Comparison of ENCODE assay signal across 1 cellular context in the genomic region with DNA sequence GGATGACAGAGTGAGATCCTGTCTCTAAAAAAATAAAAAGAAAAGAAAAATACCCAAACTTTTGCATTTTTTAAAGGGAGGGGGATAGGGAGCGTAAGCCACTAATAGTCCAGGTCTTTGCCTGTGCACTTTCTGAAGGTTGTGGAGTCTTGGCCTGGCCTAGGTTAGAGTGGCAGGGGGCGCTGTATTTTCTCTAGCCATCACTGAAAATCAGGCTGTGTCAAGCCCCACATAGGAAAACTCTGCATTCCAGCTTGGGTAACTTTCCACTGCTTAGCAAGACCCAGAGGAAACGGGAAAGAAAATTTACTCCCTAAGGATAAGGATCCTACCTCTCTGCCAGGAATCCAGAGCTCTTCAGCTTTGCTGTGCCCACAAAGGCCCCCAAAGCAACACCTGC.
TF ChIP-seq lines count a peak whose summit lies in the region.

No MANE protein-coding gene starts in this region.

TF ChIP-seq in GM23338, 12 proteins besides CTCF, POLR2A, EP300 and RAD21:
- TF ChIP-seq, protein P1, sequence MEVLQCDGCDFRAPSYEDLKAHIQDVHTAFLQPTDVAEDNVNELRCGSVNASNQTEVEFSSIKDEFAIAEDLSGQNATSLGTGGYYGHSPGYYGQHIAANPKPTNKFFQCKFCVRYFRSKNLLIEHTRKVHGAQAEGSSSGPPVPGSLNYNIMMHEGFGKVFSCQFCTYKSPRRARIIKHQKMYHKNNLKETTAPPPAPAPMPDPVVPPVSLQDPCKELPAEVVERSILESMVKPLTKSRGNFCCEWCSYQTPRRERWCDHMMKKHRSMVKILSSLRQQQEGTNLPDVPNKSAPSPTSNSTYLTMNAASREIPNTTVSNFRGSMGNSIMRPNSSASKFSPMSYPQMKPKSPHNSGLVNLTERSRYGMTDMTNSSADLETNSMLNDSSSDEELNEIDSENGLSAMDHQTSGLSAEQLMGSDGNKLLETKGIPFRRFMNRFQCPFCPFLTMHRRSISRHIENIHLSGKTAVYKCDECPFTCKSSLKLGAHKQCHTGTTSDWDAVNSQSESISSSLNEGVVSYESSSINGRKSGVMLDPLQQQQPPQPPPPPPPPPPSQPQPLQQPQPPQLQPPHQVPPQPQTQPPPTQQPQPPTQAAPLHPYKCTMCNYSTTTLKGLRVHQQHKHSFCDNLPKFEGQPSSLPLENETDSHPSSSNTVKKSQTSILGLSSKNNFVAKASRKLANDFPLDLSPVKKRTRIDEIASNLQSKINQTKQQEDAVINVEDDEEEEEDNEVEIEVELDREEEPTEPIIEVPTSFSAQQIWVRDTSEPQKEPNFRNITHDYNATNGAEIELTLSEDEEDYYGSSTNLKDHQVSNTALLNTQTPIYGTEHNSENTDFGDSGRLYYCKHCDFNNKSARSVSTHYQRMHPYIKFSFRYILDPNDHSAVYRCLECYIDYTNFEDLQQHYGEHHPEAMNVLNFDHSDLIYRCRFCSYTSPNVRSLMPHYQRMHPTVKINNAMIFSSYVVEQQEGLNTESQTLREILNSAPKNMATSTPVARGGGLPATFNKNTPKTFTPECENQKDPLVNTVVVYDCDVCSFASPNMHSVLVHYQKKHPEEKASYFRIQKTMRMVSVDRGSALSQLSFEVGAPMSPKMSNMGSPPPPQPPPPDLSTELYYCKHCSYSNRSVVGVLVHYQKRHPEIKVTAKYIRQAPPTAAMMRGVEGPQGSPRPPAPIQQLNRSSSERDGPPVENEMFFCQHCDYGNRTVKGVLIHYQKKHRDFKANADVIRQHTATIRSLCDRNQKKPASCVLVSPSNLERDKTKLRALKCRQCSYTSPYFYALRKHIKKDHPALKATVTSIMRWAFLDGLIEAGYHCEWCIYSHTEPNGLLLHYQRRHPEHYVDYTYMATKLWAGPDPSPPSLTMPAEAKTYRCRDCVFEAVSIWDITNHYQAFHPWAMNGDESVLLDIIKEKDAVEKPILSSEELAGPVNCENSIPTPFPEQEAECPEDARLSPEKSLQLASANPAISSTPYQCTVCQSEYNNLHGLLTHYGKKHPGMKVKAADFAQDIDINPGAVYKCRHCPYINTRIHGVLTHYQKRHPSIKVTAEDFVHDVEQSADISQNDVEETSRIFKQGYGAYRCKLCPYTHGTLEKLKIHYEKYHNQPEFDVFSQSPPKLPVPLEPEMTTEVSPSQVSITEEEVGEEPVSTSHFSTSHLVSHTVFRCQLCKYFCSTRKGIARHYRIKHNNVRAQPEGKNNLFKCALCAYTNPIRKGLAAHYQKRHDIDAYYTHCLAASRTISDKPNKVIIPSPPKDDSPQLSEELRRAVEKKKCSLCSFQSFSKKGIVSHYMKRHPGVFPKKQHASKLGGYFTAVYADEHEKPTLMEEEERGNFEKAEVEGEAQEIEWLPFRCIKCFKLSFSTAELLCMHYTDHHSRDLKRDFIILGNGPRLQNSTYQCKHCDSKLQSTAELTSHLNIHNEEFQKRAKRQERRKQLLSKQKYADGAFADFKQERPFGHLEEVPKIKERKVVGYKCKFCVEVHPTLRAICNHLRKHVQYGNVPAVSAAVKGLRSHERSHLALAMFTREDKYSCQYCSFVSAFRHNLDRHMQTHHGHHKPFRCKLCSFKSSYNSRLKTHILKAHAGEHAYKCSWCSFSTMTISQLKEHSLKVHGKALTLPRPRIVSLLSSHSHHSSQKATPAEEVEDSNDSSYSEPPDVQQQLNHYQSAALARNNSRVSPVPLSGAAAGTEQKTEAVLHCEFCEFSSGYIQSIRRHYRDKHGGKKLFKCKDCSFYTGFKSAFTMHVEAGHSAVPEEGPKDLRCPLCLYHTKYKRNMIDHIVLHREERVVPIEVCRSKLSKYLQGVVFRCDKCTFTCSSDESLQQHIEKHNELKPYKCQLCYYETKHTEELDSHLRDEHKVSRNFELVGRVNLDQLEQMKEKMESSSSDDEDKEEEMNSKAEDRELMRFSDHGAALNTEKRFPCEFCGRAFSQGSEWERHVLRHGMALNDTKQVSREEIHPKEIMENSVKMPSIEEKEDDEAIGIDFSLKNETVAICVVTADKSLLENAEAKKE (CRISPR knock-in tag; IDR thresholded peaks at IDR 0.05): no peak
- no peak for TF ChIP-seq STAT1 (IDR thresholded peaks at IDR 0.05; ENCODE audit: unreplicated experiment)
- no peak for TF ChIP-seq NANOG (IDR thresholded peaks at IDR 0.05; ENCODE audit: borderline replicate concordance)
- no peak for TF ChIP-seq ZNF331 (CRISPR knock-in tag; IDR thresholded peaks at IDR 0.05; ENCODE audit: low read depth)
- TF ChIP-seq EZH2 (IDR thresholded peaks at IDR 0.05; ENCODE audit: low read depth, unreplicated experiment): no peak
- no peak for TF ChIP-seq EZH2phosphoT487 (IDR thresholded peaks at IDR 0.05; ENCODE audit: unreplicated experiment)
- TF ChIP-seq, protein P2, sequence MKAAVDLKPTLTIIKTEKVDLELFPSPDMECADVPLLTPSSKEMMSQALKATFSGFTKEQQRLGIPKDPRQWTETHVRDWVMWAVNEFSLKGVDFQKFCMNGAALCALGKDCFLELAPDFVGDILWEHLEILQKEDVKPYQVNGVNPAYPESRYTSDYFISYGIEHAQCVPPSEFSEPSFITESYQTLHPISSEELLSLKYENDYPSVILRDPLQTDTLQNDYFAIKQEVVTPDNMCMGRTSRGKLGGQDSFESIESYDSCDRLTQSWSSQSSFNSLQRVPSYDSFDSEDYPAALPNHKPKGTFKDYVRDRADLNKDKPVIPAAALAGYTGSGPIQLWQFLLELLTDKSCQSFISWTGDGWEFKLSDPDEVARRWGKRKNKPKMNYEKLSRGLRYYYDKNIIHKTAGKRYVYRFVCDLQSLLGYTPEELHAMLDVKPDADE (IDR thresholded peaks at IDR 0.05): no peak
- no peak for TF ChIP-seq CREB1 (CRISPR knock-in tag; IDR thresholded peaks at IDR 0.05; ENCODE audit: low read depth)
- no peak for TF ChIP-seq ZNF114 (CRISPR knock-in tag; IDR thresholded peaks at IDR 0.05)
- TF ChIP-seq, protein P3, sequence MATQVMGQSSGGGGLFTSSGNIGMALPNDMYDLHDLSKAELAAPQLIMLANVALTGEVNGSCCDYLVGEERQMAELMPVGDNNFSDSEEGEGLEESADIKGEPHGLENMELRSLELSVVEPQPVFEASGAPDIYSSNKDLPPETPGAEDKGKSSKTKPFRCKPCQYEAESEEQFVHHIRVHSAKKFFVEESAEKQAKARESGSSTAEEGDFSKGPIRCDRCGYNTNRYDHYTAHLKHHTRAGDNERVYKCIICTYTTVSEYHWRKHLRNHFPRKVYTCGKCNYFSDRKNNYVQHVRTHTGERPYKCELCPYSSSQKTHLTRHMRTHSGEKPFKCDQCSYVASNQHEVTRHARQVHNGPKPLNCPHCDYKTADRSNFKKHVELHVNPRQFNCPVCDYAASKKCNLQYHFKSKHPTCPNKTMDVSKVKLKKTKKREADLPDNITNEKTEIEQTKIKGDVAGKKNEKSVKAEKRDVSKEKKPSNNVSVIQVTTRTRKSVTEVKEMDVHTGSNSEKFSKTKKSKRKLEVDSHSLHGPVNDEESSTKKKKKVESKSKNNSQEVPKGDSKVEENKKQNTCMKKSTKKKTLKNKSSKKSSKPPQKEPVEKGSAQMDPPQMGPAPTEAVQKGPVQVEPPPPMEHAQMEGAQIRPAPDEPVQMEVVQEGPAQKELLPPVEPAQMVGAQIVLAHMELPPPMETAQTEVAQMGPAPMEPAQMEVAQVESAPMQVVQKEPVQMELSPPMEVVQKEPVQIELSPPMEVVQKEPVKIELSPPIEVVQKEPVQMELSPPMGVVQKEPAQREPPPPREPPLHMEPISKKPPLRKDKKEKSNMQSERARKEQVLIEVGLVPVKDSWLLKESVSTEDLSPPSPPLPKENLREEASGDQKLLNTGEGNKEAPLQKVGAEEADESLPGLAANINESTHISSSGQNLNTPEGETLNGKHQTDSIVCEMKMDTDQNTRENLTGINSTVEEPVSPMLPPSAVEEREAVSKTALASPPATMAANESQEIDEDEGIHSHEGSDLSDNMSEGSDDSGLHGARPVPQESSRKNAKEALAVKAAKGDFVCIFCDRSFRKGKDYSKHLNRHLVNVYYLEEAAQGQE (IDR thresholded peaks at IDR 0.05; ENCODE audit: unreplicated experiment): no peak
- no peak for TF ChIP-seq POLR2AphosphoS5 (IDR thresholded peaks at IDR 0.05; ENCODE audit: low read depth)
- no peak for TF ChIP-seq JUNB (IDR thresholded peaks at IDR 0.05; ENCODE audit: unreplicated experiment)
